In genomic region chr21:34112316-34113033, GRCh38 we compare ENCODE assay signal across 21 cellular contexts. TPM values are rescaled to one million over a fixed set of nuclear protein-coding genes. Genes with fewer than 3 reads are reported as not detected.
DNase-seq lines count a peak whose midpoint lies in the region; ATAC-seq, FAIRE-seq and TF ChIP-seq lines count a peak whose summit lies in the region.
"Had no signal": no experiment of that assay in that cellular context is flagged by ENCODE, and none has a peak within 500 bp of the region (broad histone marks: within the 10 kb centered on the region; RNA-seq: fewer than 3 reads in every experiment).

No MANE protein-coding gene starts in this region.

- WGBS in IMR-90 (ENCODE audit: extremely low coverage in 2 of 2, insufficient read length in 1 of 2), 2 experiments, result no CpG with 5 or more reads among the region's 6 CpGs
- 92% methylated on average over 6 of the region's 6 CpGs for WGBS in K562 (ENCODE audit: insufficient coverage, low coverage, missing lambda C conversion rate)
- WGBS in hepatocyte (ENCODE audit: low lambda C conversion rate, missing lambda C conversion rate), result 87% methylated on average over 6 of the region's 6 CpGs

- H3K36me3 Mint-ChIP-seq in activated T-cell treated with anti-CD3 and anti-CD28 coated beads, Interleukin-2, amount 50 U/mL, for 72 hours (ENCODE audit: insufficient read depth in 2 of 2), result peaks cover 19 to 23% of the 10 kb centered on the region in 2 donors

- H3K27ac Mint-ChIP-seq in activated T-cell treated with anti-CD3 and anti-CD28 coated beads, Interleukin-2, amount 50 U/mL, for 72 hours, result peak overlapping the region; percentile 56

- H3K9me3 Mint-ChIP-seq in activated T-cell treated with anti-CD3 and anti-CD28 coated beads, Interleukin-2, amount 50 U/mL, for 72 hours, result no peaks in the 10 kb centered on the region

- H4K8ac ChIP-seq in IMR-90 (ENCODE audit: low read depth in 2 of 2, low read length in 2 of 2), result no peak overlapping the region

- H2BK20ac ChIP-seq in IMR-90 (ENCODE audit: low read depth, low read length), result no peak overlapping the region

- H3K4me3 Mint-ChIP-seq in activated T-cell treated with anti-CD3 and anti-CD28 coated beads, Interleukin-2, amount 50 U/mL, for 72 hours, result peak overlapping the region in 1 of 2 donors; percentile 52
- H3K4me3 Mint-ChIP-seq: CD14-positive monocyte had no signal

- no peak overlapping the region for H3K4me3 ChIP-seq in IMR-90 (ENCODE audit: insufficient read depth, low read depth, low read length)
- no peak overlapping the region for H3K4me3 ChIP-seq in K562
- no peak overlapping the region for H3K4me3 ChIP-seq in BE2C (ENCODE audit: low read depth, low read length)
- no peak overlapping the region for H3K4me3 ChIP-seq in hepatocyte
- H3K4me3 ChIP-seq: ascending aorta had no signal

- peak; percentile 27 to 61 for ATAC-seq in activated T-cell treated with anti-CD3 and anti-CD28 coated beads, Interleukin-2, amount 50 U/mL, for 72 hours (replicated peaks in 1 of 2)
- no peak for ATAC-seq in IMR-90 (ENCODE audit: low read depth)
- no peak for ATAC-seq in K562

- H3K9me3 ChIP-seq in IMR-90 (ENCODE audit: control insufficient read depth, insufficient read depth, low read length), result no peaks in the 10 kb centered on the region
- no peaks in the 10 kb centered on the region for H3K9me3 ChIP-seq in K562 (replicated peaks; ENCODE audit: control insufficient read depth, insufficient read depth, low read depth, low read length)
- H3K9me3 ChIP-seq in BE2C, result no peaks in the 10 kb centered on the region
- H3K9me3 ChIP-seq in hepatocyte (ENCODE audit: low read depth), result no peaks in the 10 kb centered on the region
- H3K9me3 ChIP-seq: ascending aorta had no signal

- H3K9me2 ChIP-seq in hepatocyte (replicated peaks; ENCODE audit: insufficient read depth), result no peaks in the 10 kb centered on the region

- FAIRE-seq in K562 (lab: Jason Lieb, UNC), result no peak
- FAIRE-seq: endothelial cell of umbilical vein, GM12891, small intestine had no signal

- H2BK120ac ChIP-seq in IMR-90 (ENCODE audit: low read depth, low read length), result no peak overlapping the region

- POLR2A ChIA-PET in IMR-90 (lab: Charles Lee; ENCODE audit: unreplicated experiment) (no interaction called here), K562 (lab: Yijun Ruan, JAX) (no interaction called here)

- H2AFZ ChIP-seq in IMR-90 (replicated peaks; ENCODE audit: low read length, poor library complexity) (no peak overlapping the region), K562 (ENCODE audit: low read depth, low read length) (no peak overlapping the region), hepatocyte (no peak overlapping the region)

- intact Hi-C loops in IMR-90 (cut with micrococcal nuclease), result no loop called here
- intact Hi-C loops in K562 (cut with micrococcal nuclease), result no loop called here

- H2AK9ac ChIP-seq in IMR-90 (replicated peaks; ENCODE audit: low read depth, low read length, poor library complexity), result no peak overlapping the region

- peaks cover 75% of the 10 kb centered on the region for H3K4me1 Mint-ChIP-seq in activated T-cell treated with anti-CD3 and anti-CD28 coated beads, Interleukin-2, amount 50 U/mL, for 72 hours (ENCODE audit: low read depth)

- H3K36me3 ChIP-seq in IMR-90 (ENCODE audit: control insufficient read depth, insufficient read depth, low read length), result no peaks in the 10 kb centered on the region; the same call in 1 of the 2 replicates
- H3K36me3 ChIP-seq in K562 (ENCODE audit: control insufficient read depth, insufficient read depth, low read length), result peaks cover 2% of the 10 kb centered on the region; the same call in 2 of the 3 replicates
- H3K36me3 ChIP-seq in BE2C, result no peaks in the 10 kb centered on the region
- H3K36me3 ChIP-seq in hepatocyte (replicated peaks; ENCODE audit: insufficient read depth, low read depth), result no peaks in the 10 kb centered on the region
- H3K36me3 ChIP-seq: ascending aorta had no signal

- H4K5ac ChIP-seq in IMR-90 (ENCODE audit: low read depth, low read length), result no peak overlapping the region

- H4K91ac ChIP-seq in IMR-90 (ENCODE audit: insufficient read depth, low read depth, low read length), result no peak overlapping the region

- H3K27me3 ChIP-seq in IMR-90 (ENCODE audit: control insufficient read depth, insufficient read depth, low read length) (no peaks in the 10 kb centered on the region), K562 (ENCODE audit: control insufficient read depth in 2 of 2, insufficient read depth in 2 of 2, low read length in 2 of 2) (no peaks in the 10 kb centered on the region), BE2C (no peaks in the 10 kb centered on the region), hepatocyte (no peaks in the 10 kb centered on the region)
- H3K27me3 ChIP-seq: ascending aorta had no signal

- H3K27ac ChIP-seq in IMR-90 (ENCODE audit: insufficient read depth, low read length), result no peak overlapping the region
- H3K27ac ChIP-seq in K562 (ENCODE audit: extremely low read depth, low read depth, low read length), result no peak overlapping the region
- no peak overlapping the region for H3K27ac ChIP-seq in hepatocyte

- H3K4me2 ChIP-seq in IMR-90 (ENCODE audit: low read depth, low read length) (no peak overlapping the region), K562 (ENCODE audit: insufficient read depth, low read length) (no peak overlapping the region), hepatocyte (no peak overlapping the region)

- peak in 1 of 2 donors; percentile 32 for DNase-seq in activated T-cell treated with anti-CD3 and anti-CD28 coated beads, Interleukin-2, amount 50 U/mL, for 72 hours
- no peak for DNase-seq in activated T-cell treated with anti-CD3 and anti-CD28 coated beads, Interleukin-2, amount 50 U/mL, for 48 hours
- no peak for DNase-seq in IMR-90
- no peak for DNase-seq in K562 (ENCODE audit: extremely low read depth in 1 of 4, low spot score in 3 of 4)
- DNase-seq in renal cortical epithelial cell (ENCODE audit: low read depth), result peak; percentile 44
- DNase-seq in H4 (ENCODE audit: low spot score), result no peak
- DNase-seq in BE2C, result no peak
- no peak for DNase-seq in hepatocyte (ENCODE audit: low spot score)
- DNase-seq: activated naive CD4-positive, alpha-beta T cell treated with Interleukin-2 at 50 U/mL for 16 hours; H7; NCI-H1105 treated with DMSO at 0.1 percent for 48 hours; NCI-H2029; NCI-H226; NCI-H748 treated with DMSO at 0.1 percent for 48 hours; nucleus accumbens; small intestine; stimulated activated CD4-positive, alpha-beta T cell treated with anti-CD3 and anti-CD28 coated beads, Interleukin-2, amount 100 ng/mL, for 24 hours had no signal

- in situ Hi-C loops in IMR-90 (cut with MboI; ENCODE audit: low sequenced_read_pairs) (no loop called here), K562 (cut with MboI) (no loop called here)

- H3K9ac ChIP-seq in IMR-90 (ENCODE audit: low read depth, low read length) (no peak overlapping the region), K562 (ENCODE audit: insufficient read depth in 1 of 2, low read depth in 2 of 2, low read length in 2 of 2) (no peak overlapping the region)

- H4K20me1 ChIP-seq in IMR-90 (ENCODE audit: insufficient read depth, low read length) (peaks cover 6% of the 10 kb centered on the region; the same call in 1 of the 2 replicates), K562 (replicated peaks; ENCODE audit: control insufficient read depth, insufficient read depth, low read length) (no peaks in the 10 kb centered on the region), hepatocyte (ENCODE audit: insufficient read depth, poor library complexity, severe bottlenecking) (no peaks in the 10 kb centered on the region)

- no peak overlapping the region for H2AK5ac ChIP-seq in IMR-90 (ENCODE audit: low read depth, low read length)

- H3K4ac ChIP-seq in IMR-90 (ENCODE audit: low read depth, low read length), result no peak overlapping the region

- H3K14ac ChIP-seq in IMR-90 (replicated peaks; ENCODE audit: low read depth, low read length), result no peak overlapping the region

- CTCF ChIA-PET in IMR-90 (lab: Yijun Ruan, JAX) (no interaction called here), K562 (lab: Yijun Ruan, JAX; ENCODE audit: low intra/inter-chr PET ratio) (no interaction called here)

- no peaks in the 10 kb centered on the region for H3K4me1 ChIP-seq in IMR-90 (ENCODE audit: control insufficient read depth, insufficient read depth, low read length)
- peaks cover 7 to 53% of the 10 kb centered on the region in 2 experiments for H3K4me1 ChIP-seq in K562 (replicated peaks in 1 of 2; ENCODE audit: control insufficient read depth in 2 of 2, insufficient read depth in 2 of 2, low read length in 2 of 2)
- H3K4me1 ChIP-seq in BE2C, result no peaks in the 10 kb centered on the region
- no peaks in the 10 kb centered on the region for H3K4me1 ChIP-seq in hepatocyte (ENCODE audit: insufficient read depth)

- H2BK5ac ChIP-seq in IMR-90 (ENCODE audit: low read depth, low read length, poor library complexity, severe bottlenecking), result no peak overlapping the region

- no peaks in the 10 kb centered on the region for H3K9me1 ChIP-seq in IMR-90 (ENCODE audit: insufficient read depth, low read length)
- no peaks in the 10 kb centered on the region for H3K9me1 ChIP-seq in K562 (ENCODE audit: control insufficient read depth, insufficient read depth, low read length)

- BruUV-seq in IMR-90 (replicated peaks; lab: Mats Ljungman, UMichigan) (no TSS peak), K562 (replicated peaks; lab: Mats Ljungman, UMichigan) (no TSS peak)

- no peak overlapping the region for H3K56ac ChIP-seq in IMR-90 (ENCODE audit: extremely low read depth, insufficient read depth, low read length)

- dilution Hi-C loops in IMR-90 (cut with HindIII; ENCODE audit: low sequenced_read_pairs, unreplicated experiment), result no loop called here

- TF ChIP-seq RAD21 in IMR-90 (IDR thresholded peaks at IDR 0.05; ENCODE audit: low read length) (no peak), K562 (CRISPR knock-in tag; conservative IDR thresholded peaks at IDR 0.05 in 1 of 2, IDR thresholded peaks at IDR 0.05 in 1 of 2) (no peak)

- H2BK15ac ChIP-seq in IMR-90 (ENCODE audit: low read depth, low read length), result no peak overlapping the region

- TF ChIP-seq CTCF in IMR-90 (conservative IDR thresholded peaks at IDR 0.05; ENCODE audit: low read depth, low read length), result no peak
- no peak for TF ChIP-seq CTCF in K562 (IDR thresholded peaks at IDR 0.05 in 2 of 3, conservative IDR thresholded peaks at IDR 0.05 in 1 of 3; ENCODE audit: insufficient read depth in 2 of 3, low read depth in 1 of 3, low read length in 3 of 3)
- TF ChIP-seq CTCF in BE2C (IDR thresholded peaks at IDR 0.05; ENCODE audit: low read depth, low read length), result no peak
- TF ChIP-seq CTCF in hepatocyte (IDR thresholded peaks at IDR 0.05; ENCODE audit: poor library complexity), result no peak

- H3K79me2 ChIP-seq in K562 (ENCODE audit: control insufficient read depth, insufficient read depth, low read length) (peaks cover 64% of the 10 kb centered on the region), hepatocyte (peaks cover 86% of the 10 kb centered on the region)

- no peak for TF ChIP-seq POLR2A in IMR-90 (IDR thresholded peaks at IDR 0.05; ENCODE audit: low read depth, low read length)
- TF ChIP-seq POLR2A in K562 (conservative IDR thresholded peaks at IDR 0.05), result no peak

- no peak overlapping the region for H3K23ac ChIP-seq in IMR-90 (ENCODE audit: low read depth, low read length)

- H3K79me1 ChIP-seq in IMR-90 (ENCODE audit: low read depth in 1 of 2, low read length in 2 of 2), result peaks cover 27 to 52% of the 10 kb centered on the region in 2 experiments

- H3K18ac ChIP-seq in IMR-90 (ENCODE audit: low read depth, low read length), result no peak overlapping the region

- no peaks in the 10 kb centered on the region for H3K27me3 Mint-ChIP-seq in activated T-cell treated with anti-CD3 and anti-CD28 coated beads, Interleukin-2, amount 50 U/mL, for 72 hours (ENCODE audit: low read depth)

- no peak for TF ChIP-seq EP300 in K562 (IDR thresholded peaks at IDR 0.05; ENCODE audit: low read length)

RNA-seq across cellular contexts. Expression of gene MRPS6, which starts 39.1 kb away (rescaled TPM):
- total RNA-seq in activated T-cell treated with anti-CD3 and anti-CD28 coated beads, Interleukin-2, amount 50 U/mL, for 72 hours, result 100 to 1,000 TPM; 154 to 193 TPM
- total RNA-seq in IMR-90 (2012; rRNA removed), result 7.5 and 11.9 TPM in 2 replicates
- polyA plus RNA-seq in IMR-90 (2012; rRNA removed), result 32.8 and 35.1 TPM in 2 replicates
- polyA plus RNA-seq in IMR-90 (2012; cell fraction: cytosol; rRNA removed), result 8.6 and 18.6 TPM in 2 replicates
- 8.7 and 26.5 TPM in 2 replicates for polyA plus RNA-seq in IMR-90 (2012; cell fraction: nucleus; rRNA removed; ENCODE audit: low replicate concordance)
- 32.3 and 65.6 TPM in 2 replicates for total RNA-seq in K562 (2011; cell fraction: chromatin; rRNA removed; ENCODE audit: low replicate concordance)
- 16.3 and 20.5 TPM in 2 replicates for total RNA-seq in K562 (2011; cell fraction: nucleolus; rRNA removed)
- total RNA-seq in K562 (2011; cell fraction: nucleoplasm; rRNA removed), result 51.1 and 85.3 TPM in 2 replicates
- 24.6 and 27.7 TPM in 2 replicates for total RNA-seq in K562 (2014; rRNA removed)
- 32.3 and 41.3 TPM in 2 replicates for total RNA-seq in K562 (2014; rRNA removed; fragmentation: Illumina TruSeq; extraction: Trizol)
- 26.1 and 27.0 TPM in 2 replicates for total RNA-seq in K562 (2015; rRNA removed; fragmentation: Illumina TruSeq; extraction: Trizol)
- total RNA-seq in K562 (2021), result 61.6 and 67.6 TPM in 2 replicates
- 37.8 and 39.8 TPM in 2 replicates for polyA plus RNA-seq in K562 (2011; rRNA removed)
- polyA plus RNA-seq in K562 (2011; cell fraction: cytosol; rRNA removed), result 32.8 and 39.1 TPM in 2 replicates
- 51.4 and 65.2 TPM in 2 replicates for polyA plus RNA-seq in K562 (2011; cell fraction: nucleus; rRNA removed)
- 60.8 and 80.0 TPM in 2 replicates for polyA plus RNA-seq in K562 (2012)
- 68.2 and 72.0 TPM in 2 replicates for polyA plus RNA-seq in K562 (2014; fragmentation: Illumina TruSeq; extraction: Trizol)
- 10 to 100 TPM; 31.5 to 39.3 TPM for polyA plus RNA-seq in K562 (2014; fragmentation: Nextera tagmentation; extraction: Ambion mirVana)
- 51.9 and 55.0 TPM in 2 replicates for polyA plus RNA-seq in K562 (2014; rRNA removed)
- 26.4 and 29.9 TPM in 2 replicates for polyA minus RNA-seq in K562 (2011; rRNA and poly(A)+ RNA removed)
- polyA minus RNA-seq in K562 (2011; cell fraction: cytosol; rRNA and poly(A)+ RNA removed), result 15.9 and 17.2 TPM in 2 replicates
- polyA minus RNA-seq in K562 (2011; cell fraction: nucleus; rRNA and poly(A)+ RNA removed), result 36.5 and 42.4 TPM in 2 replicates
- total RNA-seq in renal cortical epithelial cell, result 9.4 and 33.8 TPM in 2 replicates
- 26.8 and 40.9 TPM in 2 replicates for total RNA-seq in H4 (2014; rRNA removed; shearing (Covaris generic))
- polyA plus RNA-seq in BE2C (2012; ENCODE audit: insufficient read depth, insufficient read length, low read depth), result 16.1 TPM
- 54.9 and 72.3 TPM in 2 replicates for total RNA-seq in hepatocyte
- 188 and 201 TPM in 2 replicates for polyA plus RNA-seq in hepatocyte

RNA-seq across cellular contexts. Expression of gene SLC5A3, which starts 39.1 kb away (rescaled TPM):
- total RNA-seq in activated T-cell treated with anti-CD3 and anti-CD28 coated beads, Interleukin-2, amount 50 U/mL, for 72 hours, result 10 to 100 TPM; 37.6 to 39.8 TPM
- total RNA-seq in IMR-90 (2012; rRNA removed), result 9.9 and 15.6 TPM in 2 replicates
- 1.3 and 1.8 TPM in 2 replicates for polyA plus RNA-seq in IMR-90 (2012; rRNA removed)
- 0.29 and 0.30 TPM in 2 replicates for polyA plus RNA-seq in IMR-90 (2012; cell fraction: cytosol; rRNA removed)
- 0.49 and 3.2 TPM in 2 replicates for polyA plus RNA-seq in IMR-90 (2012; cell fraction: nucleus; rRNA removed; ENCODE audit: low replicate concordance)
- 44.3 and 119 TPM in 2 replicates for total RNA-seq in K562 (2011; cell fraction: chromatin; rRNA removed; ENCODE audit: low replicate concordance)
- total RNA-seq in K562 (2011; cell fraction: nucleolus; rRNA removed), result 25.8 and 32.5 TPM in 2 replicates
- total RNA-seq in K562 (2011; cell fraction: nucleoplasm; rRNA removed), result 67.2 and 119 TPM in 2 replicates
- 6.9 and 7.6 TPM in 2 replicates for total RNA-seq in K562 (2014; rRNA removed)
- total RNA-seq in K562 (2014; rRNA removed; fragmentation: Illumina TruSeq; extraction: Trizol), result 16.7 TPM in 2 replicates
- 16.4 and 17.2 TPM in 2 replicates for total RNA-seq in K562 (2015; rRNA removed; fragmentation: Illumina TruSeq; extraction: Trizol)
- 12.1 and 13.6 TPM in 2 replicates for total RNA-seq in K562 (2021)
- 19.4 and 20.6 TPM in 2 replicates for polyA plus RNA-seq in K562 (2011; rRNA removed)
- 3.6 and 12.2 TPM in 2 replicates for polyA plus RNA-seq in K562 (2011; cell fraction: cytosol; rRNA removed)
- 30.2 and 47.9 TPM in 2 replicates for polyA plus RNA-seq in K562 (2011; cell fraction: nucleus; rRNA removed)
- 6.1 and 7.8 TPM in 2 replicates for polyA plus RNA-seq in K562 (2012)
- 6.7 and 9.0 TPM in 2 replicates for polyA plus RNA-seq in K562 (2014; fragmentation: Illumina TruSeq; extraction: Trizol)
- 1 to 10 TPM; 2.9 to 3.4 TPM for polyA plus RNA-seq in K562 (2014; fragmentation: Nextera tagmentation; extraction: Ambion mirVana)
- polyA plus RNA-seq in K562 (2014; rRNA removed), result 5.4 and 7.1 TPM in 2 replicates
- polyA minus RNA-seq in K562 (2011; rRNA and poly(A)+ RNA removed), result 58.5 and 67.8 TPM in 2 replicates
- 23.0 and 26.3 TPM in 2 replicates for polyA minus RNA-seq in K562 (2011; cell fraction: cytosol; rRNA and poly(A)+ RNA removed)
- polyA minus RNA-seq in K562 (2011; cell fraction: nucleus; rRNA and poly(A)+ RNA removed), result 61.1 and 106 TPM in 2 replicates
- 13.9 and 65.8 TPM in 2 replicates for total RNA-seq in renal cortical epithelial cell
- 8.5 and 11.4 TPM in 2 replicates for total RNA-seq in H4 (2014; rRNA removed; shearing (Covaris generic))
- polyA plus RNA-seq in BE2C (2012; ENCODE audit: insufficient read depth, insufficient read length, low read depth), result 1.6 TPM
- 64.0 and 67.1 TPM in 2 replicates for total RNA-seq in hepatocyte
- 8.1 and 9.2 TPM in 2 replicates for polyA plus RNA-seq in hepatocyte

Comparison
In these comparisons a context has a peak if more than half of its experiments do, and no peak if none do; other contexts are left out.
1. ATAC-seq: peak in activated T-cell treated with anti-CD3 and anti-CD28 coated beads, Interleukin-2, amount 50 U/mL, for 72 hours (2 of 2); none in IMR-90 (single experiment) and K562 (single experiment).